Comparison of ENCODE assay signal across 1 cellular context in genomic region chr5:37720550-37720952, GRCh38.
TF ChIP-seq lines count a peak whose summit lies in the region.

No MANE protein-coding gene starts in this region.

TF ChIP-seq in SK-N-SH treated with all-trans-retinoic acid at 6 μM for 48 hours, 23 proteins besides CTCF, POLR2A, EP300 and RAD21 (continued from another document):
- TF ChIP-seq CREB5 (CRISPR knock-in tag; IDR thresholded peaks at IDR 0.05; ENCODE audit: low read depth) (peak; percentile 90), ZNF565 (CRISPR knock-in tag; conservative IDR thresholded peaks at IDR 0.05; ENCODE audit: low read depth) (peak; percentile 87), TSHZ2 (CRISPR knock-in tag; IDR thresholded peaks at IDR 0.05) (peak; percentile 96), BACH2 (CRISPR knock-in tag; IDR thresholded peaks at IDR 0.05; ENCODE audit: borderline replicate concordance) (no peak), ZFP30 (CRISPR knock-in tag; IDR thresholded peaks at IDR 0.05) (no peak), TOX (CRISPR knock-in tag; IDR thresholded peaks at IDR 0.05; ENCODE audit: borderline replicate concordance) (no peak), CSDC2 (CRISPR knock-in tag; IDR thresholded peaks at IDR 0.05) (peak; percentile 82; the same call in 1 of the 2 replicates), PATZ1 (CRISPR knock-in tag; IDR thresholded peaks at IDR 0.05; ENCODE audit: borderline replicate concordance) (peak; percentile 96), RARB (CRISPR knock-in tag; IDR thresholded peaks at IDR 0.05) (no peak), ZC3H10 (CRISPR knock-in tag; IDR thresholded peaks at IDR 0.05) (peak; percentile 87; the same call in 1 of the 2 replicates), ZNF8 (CRISPR knock-in tag; IDR thresholded peaks at IDR 0.05) (peak; percentile 71), ISL1 (CRISPR knock-in tag; IDR thresholded peaks at IDR 0.05) (peak; percentile 98), ZNF70 (CRISPR knock-in tag; IDR thresholded peaks at IDR 0.05) (peak; percentile 32; the same call in 1 of the 2 replicates)
TF ChIP-seq in SK-N-SH treated with all-trans-retinoic acid at 6 μM for 48 hours: peak in this region for 17.
